In genomic region chr17:3043737-3044365, GRCh38 we compare ENCODE assay signal across 9 cellular contexts. TPM values are rescaled to one million over a fixed set of nuclear protein-coding genes. Genes with fewer than 3 reads are reported as not detected.
DNase-seq lines count a peak whose midpoint lies in the region; ATAC-seq and TF ChIP-seq lines count a peak whose summit lies in the region.
"Had no signal": no experiment of that assay in that cellular context is flagged by ENCODE, and none has a peak within 500 bp of the region (broad histone marks: within the 10 kb centered on the region; RNA-seq: fewer than 3 reads in every experiment).

No MANE protein-coding gene starts in this region.

- no peaks in the 10 kb centered on the region for H3K36me3 ChIP-seq in breast epithelium
- no peaks in the 10 kb centered on the region for H3K36me3 ChIP-seq in smooth muscle cell (ENCODE audit: low read depth)

- H3K9ac ChIP-seq in smooth muscle cell (ENCODE audit: low read depth), result no peak overlapping the region

- CTCF ChIA-PET in MCF 10A (lab: Yijun Ruan, JAX), result interaction anchor here (0.6 to 1.9 kb wide), 4 partner anchors 16 to 603 kb away, joined by 3 to 5 read pairs (median 3); no protein-coding TSS in a partner anchor

- H3K27ac ChIP-seq in breast epithelium, result no peak overlapping the region
- no peak overlapping the region for H3K27ac ChIP-seq in smooth muscle cell (ENCODE audit: low read depth)

- H3K36me3 Mint-ChIP-seq in MCF 10A (ENCODE audit: insufficient read depth, unreplicated experiment) (no peaks in the 10 kb centered on the region), chondrocyte (ENCODE audit: low read depth) (no peaks in the 10 kb centered on the region)

- intact Hi-C loops in MCF 10A (cut with micrococcal nuclease), result loop anchor here (10.0 kb wide), 1 partner anchor 781 kb away; no protein-coding TSS in a partner anchor
- intact Hi-C loops in breast epithelium (cut with DNase I; ENCODE audit: low total_unique reads), result no loop called here

- H4K20me1 ChIP-seq in smooth muscle cell (ENCODE audit: low read depth), result no peaks in the 10 kb centered on the region

- H3K4me3 ChIP-seq in breast epithelium, result no peak overlapping the region
- H3K4me3 ChIP-seq in NB4 (ENCODE audit: low read depth, low read length), result no peak overlapping the region
- no peak overlapping the region for H3K4me3 ChIP-seq in smooth muscle cell

- H3K27ac Mint-ChIP-seq in MCF 10A (ENCODE audit: low read depth, unreplicated experiment), result no peak overlapping the region
- H3K27ac Mint-ChIP-seq in chondrocyte (ENCODE audit: unreplicated experiment), result no peak overlapping the region

- TF ChIP-seq POLR2A in breast epithelium (IDR thresholded peaks at IDR 0.05), result no peak
- no peak for TF ChIP-seq POLR2A in NB4 (IDR thresholded peaks at IDR 0.05; ENCODE audit: extremely low read depth, insufficient read length)

- H3K27me3 ChIP-seq in breast epithelium (no peaks in the 10 kb centered on the region), smooth muscle cell (ENCODE audit: low read depth) (no peaks in the 10 kb centered on the region)

- H3K4me2 ChIP-seq in smooth muscle cell, result no peak overlapping the region

- WGBS in smooth muscle cell (ENCODE audit: low lambda C conversion rate), result 54% methylated on average over 11 of the region's 11 CpGs

- DNase-seq in MCF 10A (ENCODE audit: unreplicated experiment) (no peak), breast epithelium (ENCODE audit: low spot score in 2 of 2) (no peak), NB4 (ENCODE audit: low read depth) (peak; percentile 45), chondrocyte (ENCODE audit: low spot score) (peak; percentile 76), smooth muscle cell (lab: John Stamatoyannopoulos, UW; ENCODE audit: unreplicated experiment) (no peak), cortex of kidney (lab: John Stamatoyannopoulos, UW) (no peak), NCI-H1092 (lab: John Stamatoyannopoulos, UW) (no peak)
- DNase-seq: midbrain had no signal

- H3F3A ChIP-seq in smooth muscle cell (ENCODE audit: low read depth), result no peaks in the 10 kb centered on the region

- BruUV-seq in MCF 10A (replicated peaks; lab: Mats Ljungman, UMichigan), result no TSS peak

- H3K9me3 ChIP-seq in breast epithelium, result peaks cover 10 to 11% of the 10 kb centered on the region in 2 donors
- no peaks in the 10 kb centered on the region for H3K9me3 ChIP-seq in smooth muscle cell (replicated peaks; ENCODE audit: low read depth)

- peaks cover 8% of the 10 kb centered on the region for H3K9me3 Mint-ChIP-seq in MCF 10A (ENCODE audit: unreplicated experiment)
- H3K9me3 Mint-ChIP-seq in chondrocyte (ENCODE audit: low read depth), result peaks cover 10% of the 10 kb centered on the region

- TF ChIP-seq CTCF in MCF 10A (IDR thresholded peaks at IDR 0.05; ENCODE audit: unreplicated experiment) (peak; percentile 22), breast epithelium (IDR thresholded peaks at IDR 0.05) (no peak), NB4 (IDR thresholded peaks at IDR 0.05; ENCODE audit: low read depth, low read length) (peak; percentile 39), chondrocyte (IDR thresholded peaks at IDR 0.05) (peak; percentile 46), smooth muscle cell (IDR thresholded peaks at IDR 0.05; ENCODE audit: borderline replicate concordance, insufficient read depth, poor library complexity, severe bottlenecking) (peak; percentile 14)

- peaks cover 7% of the 10 kb centered on the region for H3K27me3 Mint-ChIP-seq in MCF 10A (ENCODE audit: insufficient read depth, unreplicated experiment)
- H3K27me3 Mint-ChIP-seq in chondrocyte (ENCODE audit: low read depth), result peaks cover 11% of the 10 kb centered on the region

- H3K79me2 ChIP-seq in smooth muscle cell (ENCODE audit: low read depth), result no peaks in the 10 kb centered on the region

- no peak overlapping the region for H2AFZ ChIP-seq in smooth muscle cell (ENCODE audit: low read depth)

- no peaks in the 10 kb centered on the region for H3K4me1 ChIP-seq in breast epithelium
- no peaks in the 10 kb centered on the region for H3K4me1 ChIP-seq in smooth muscle cell (ENCODE audit: low read depth)

- ATAC-seq in GM19395 (IDR thresholded peaks at IDR 0.05; ENCODE audit: unreplicated experiment), result no peak

- no peaks in the 10 kb centered on the region for H3K4me1 Mint-ChIP-seq in MCF 10A (ENCODE audit: insufficient read depth, unreplicated experiment)
- H3K4me1 Mint-ChIP-seq in chondrocyte (ENCODE audit: low read depth), result peaks cover 7% of the 10 kb centered on the region

- no peak overlapping the region for H3K4me3 Mint-ChIP-seq in MCF 10A (ENCODE audit: unreplicated experiment)
- no peak overlapping the region for H3K4me3 Mint-ChIP-seq in chondrocyte (ENCODE audit: unreplicated experiment)

- POLR2A ChIA-PET in MCF 10A (lab: Yijun Ruan, JAX), result no interaction called here

RNA-seq across cellular contexts. Expression of gene OR1D5, which starts 19.6 kb away (rescaled TPM):
- not detected in 2 replicates for total RNA-seq in MCF 10A (2022)
- total RNA-seq in breast epithelium, result not detected
- not detected in 3 replicates for total RNA-seq in chondrocyte
- total RNA-seq in smooth muscle cell, result not detected in 2 replicates
- polyA plus RNA-seq in smooth muscle cell, result not detected in 2 replicates

Comparison
In these comparisons a context has a peak if more than half of its experiments do, and no peak if none do; other contexts are left out.
1. CTCF ChIP-seq: peak in MCF 10A (single experiment), NB4 (single experiment), chondrocyte (single experiment) and smooth muscle cell (single experiment); none in breast epithelium (0 of 3).
2. DNase-seq: peak in NB4 (single experiment) and chondrocyte (single experiment); none in MCF 10A (single experiment), breast epithelium (0 of 2), smooth muscle cell (single experiment), cortex of kidney (single experiment) and NCI-H1092 (single experiment).